ENCODE assay signal across 14 cellular contexts in genomic region chr12:13124661-13125505, GRCh38. TPM values are rescaled to one million over a fixed set of nuclear protein-coding genes. Genes with fewer than 3 reads are reported as not detected.
A peak's percentile ranks its signal among the peaks of the same experiment; 100 is the strongest.
DNase-seq lines count a peak whose midpoint lies in the region; ATAC-seq, FAIRE-seq and TF ChIP-seq lines count a peak whose summit lies in the region.
"Had no signal": no experiment of that assay in that cellular context is flagged by ENCODE, and none has a peak within 500 bp of the region (broad histone marks: within the 10 kb centered on the region; RNA-seq: fewer than 3 reads in every experiment).

No MANE protein-coding gene starts in this region.

- H3K27me3 Mint-ChIP-seq in activated naive CD4-positive, alpha-beta T cell treated with anti-CD3 and anti-CD28 coated beads, Interleukin-2, amount 10 ng/mL, durations not matched to agents 7 days and 5 days = peaks cover 23% of the 10 kb centered on the region
- H3K27me3 Mint-ChIP-seq: stimulated activated naive CD8-positive, alpha-beta T cell treated with anti-CD3 and anti-CD28 coated beads, Interleukin-15, Interleukin-2, amounts not matched to agents 100 ng/mL and 50 ng/mL, for 24 hours had no signal

- peak overlapping the region; percentile 63 for H3K27ac Mint-ChIP-seq in activated naive CD4-positive, alpha-beta T cell treated with anti-CD3 and anti-CD28 coated beads, Interleukin-2, amount 10 ng/mL, durations not matched to agents 7 days and 5 days
- H3K27ac Mint-ChIP-seq in activated naive CD4-positive, alpha-beta T cell treated with anti-CD3 and anti-CD28 coated beads, Interleukin-2, amount 50 U/mL, for 72 hours = peak overlapping the region in 1 of 2 donors; percentile 33
- H3K27ac Mint-ChIP-seq: stimulated activated naive CD8-positive, alpha-beta T cell treated with anti-CD3 and anti-CD28 coated beads, Interleukin-15, Interleukin-2, amounts not matched to agents 100 ng/mL and 50 ng/mL, for 24 hours had no signal

- FAIRE-seq in urothelium cell line (lab: Jason Lieb, UNC) = peak; percentile 37

- H3K4me3 ChIP-seq in foreskin fibroblast (ENCODE audit: low read depth in 1 of 2, low read length in 2 of 2) = no peak overlapping the region

- CTCF ChIA-PET in activated naive CD4-positive, alpha-beta T cell treated with anti-CD3 and anti-CD28 coated beads, Interleukin-2, amount 10 ng/mL, durations not matched to agents 7 days and 5 days (lab: Charles Lee) = no interaction called here

- no peak for TF ChIP-seq CTCF in foreskin fibroblast (IDR thresholded peaks at IDR 0.05; ENCODE audit: low read depth, low read length)

- no peak overlapping the region for H3K4me3 Mint-ChIP-seq in activated naive CD4-positive, alpha-beta T cell treated with anti-CD3 and anti-CD28 coated beads, Interleukin-2, amount 10 ng/mL, durations not matched to agents 7 days and 5 days
- H3K4me3 Mint-ChIP-seq: naive thymus-derived CD4-positive, alpha-beta T cell; stimulated activated naive CD8-positive, alpha-beta T cell treated with anti-CD3 and anti-CD28 coated beads, Interleukin-15, Interleukin-2, amounts not matched to agents 100 ng/mL and 50 ng/mL, for 24 hours had no signal

- peaks cover 1% of the 10 kb centered on the region for H3K36me3 Mint-ChIP-seq in activated naive CD4-positive, alpha-beta T cell treated with anti-CD3 and anti-CD28 coated beads, Interleukin-2, amount 10 ng/mL, durations not matched to agents 7 days and 5 days
- H3K36me3 Mint-ChIP-seq in activated naive CD4-positive, alpha-beta T cell treated with anti-CD3 and anti-CD28 coated beads, Interleukin-2, amount 50 U/mL, for 72 hours = no peaks in the 10 kb centered on the region
- H3K36me3 Mint-ChIP-seq: naive thymus-derived CD4-positive, alpha-beta T cell had no signal

- DNase-seq in activated naive CD4-positive, alpha-beta T cell treated with anti-CD3 and anti-CD28 coated beads, Interleukin-2, amount 10 ng/mL, durations not matched to agents 7 days and 5 days = no peak
- no peak for DNase-seq in activated naive CD4-positive, alpha-beta T cell treated with anti-CD3 and anti-CD28 coated beads, Interleukin-2, amount 50 U/mL, for 72 hours (ENCODE audit: low spot score in 2 of 2)
- DNase-seq in SW 1271 (lab: John Stamatoyannopoulos, UW) (peak; percentile 31 to 85), foreskin fibroblast (peak; percentile 72 to 74), urothelium cell line (ENCODE audit: low spot score) (peak; percentile 67), superior temporal gyrus (ENCODE audit: extremely low spot score) (no peak), DMS153 (lab: John Stamatoyannopoulos, UW) (no peak)
- DNase-seq in stimulated activated CD4-positive, alpha-beta T cell treated with anti-CD3 and anti-CD28 coated beads, Interleukin-4, amount 100 ng/mL, for 1 hour = no peak
- DNase-seq: 8988T; activated T-cell treated with anti-CD3 and anti-CD28 coated beads, Interleukin-2, amount 50 U/mL, for 48 hours; GDM1; naive thymus-derived CD4-positive, alpha-beta T cell; NCI-H1105 had no signal

- ATAC-seq in activated naive CD4-positive, alpha-beta T cell treated with anti-CD3 and anti-CD28 coated beads, Interleukin-2, amount 50 U/mL, for 72 hours = no peak
- ATAC-seq: naive thymus-derived CD4-positive, alpha-beta T cell had no signal

- H3K4me1 Mint-ChIP-seq in activated naive CD4-positive, alpha-beta T cell treated with anti-CD3 and anti-CD28 coated beads, Interleukin-2, amount 10 ng/mL, durations not matched to agents 7 days and 5 days = peaks cover 4% of the 10 kb centered on the region
- H3K4me1 Mint-ChIP-seq: naive thymus-derived CD4-positive, alpha-beta T cell had no signal

- H3K9me3 Mint-ChIP-seq in activated naive CD4-positive, alpha-beta T cell treated with anti-CD3 and anti-CD28 coated beads, Interleukin-2, amount 10 ng/mL, durations not matched to agents 7 days and 5 days = no peaks in the 10 kb centered on the region
- H3K9me3 Mint-ChIP-seq in activated naive CD4-positive, alpha-beta T cell treated with anti-CD3 and anti-CD28 coated beads, Interleukin-2, amount 50 U/mL, for 72 hours = no peaks in the 10 kb centered on the region
- H3K9me3 Mint-ChIP-seq: naive thymus-derived CD4-positive, alpha-beta T cell; stimulated activated naive CD8-positive, alpha-beta T cell treated with anti-CD3 and anti-CD28 coated beads, Interleukin-15, Interleukin-2, amounts not matched to agents 100 ng/mL and 50 ng/mL, for 24 hours had no signal

RNA-seq across cellular contexts. Expression of gene GSG1, which starts 21.4 kb away (rescaled TPM):
- total RNA-seq in activated naive CD4-positive, alpha-beta T cell treated with anti-CD3 and anti-CD28 coated beads, Interleukin-2, amount 50 U/mL, for 72 hours = not detected
- total RNA-seq: naive thymus-derived CD4-positive, alpha-beta T cell had no signal

Comparison
In these comparisons a context has a peak if more than half of its experiments do, and no peak if none do; other contexts are left out.
1. DNase-seq: peak in SW 1271 (2 of 2), foreskin fibroblast (2 of 2) and urothelium cell line (single experiment); none in activated naive CD4-positive, alpha-beta T cell treated with anti-CD3 and anti-CD28 coated beads, Interleukin-2, amount 10 ng/mL, durations not matched to agents 7 days and 5 days (single experiment), activated naive CD4-positive, alpha-beta T cell treated with anti-CD3 and anti-CD28 coated beads, Interleukin-2, amount 50 U/mL, for 72 hours (0 of 2), superior temporal gyrus (single experiment), stimulated activated CD4-positive, alpha-beta T cell treated with anti-CD3 and anti-CD28 coated beads, Interleukin-4, amount 100 ng/mL, for 1 hour (single experiment) and DMS153 (single experiment).